In the genomic region with DNA sequence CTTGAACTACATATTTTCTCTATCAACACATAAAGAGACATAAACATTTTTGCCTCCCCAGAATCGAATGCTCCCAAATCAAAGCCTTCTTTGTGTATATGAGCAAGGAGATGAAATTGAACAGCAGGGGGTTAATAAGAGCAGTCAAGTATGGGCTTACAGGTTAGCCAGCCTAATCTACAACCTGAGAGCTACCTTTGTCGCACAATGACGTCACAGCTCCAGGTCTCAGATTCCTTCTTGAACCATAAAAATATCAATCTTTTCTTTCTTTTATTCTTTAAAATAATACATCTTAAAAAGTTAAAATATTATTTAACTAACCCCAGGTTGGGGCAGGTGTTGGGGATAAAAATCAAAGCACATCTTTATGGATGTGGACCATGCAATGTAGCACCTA, we compare ENCODE assay signal across 35 cellular contexts.
"Had no signal": no experiment of that assay in that cellular context is flagged by ENCODE, and none has a peak within 500 bp of the region (broad histone marks: within the 10 kb centered on the region; RNA-seq: fewer than 3 reads in every experiment).

No MANE protein-coding gene starts in this region.

- DNase-seq: activated B cell treated with CpG ODN at 0.5 μM for 24 hours; activated CD4-positive, alpha-beta memory T cell treated with anti-CD3 and anti-CD28 coated beads for 36 hours; activated CD4-positive, alpha-beta T cell treated with anti-CD3 and anti-CD28 coated beads for 4 hours; activated CD4-positive, alpha-beta T cell treated with anti-CD3 and anti-CD28 coated beads, Interleukin-2, amount 10 ng/mL, durations not matched to agents 24 days and 14 days; activated CD4-positive, alpha-beta T cell treated with anti-CD3 and anti-CD28 coated beads, Interleukin-2, amount 50 U/mL, for 1 hour; activated CD4-positive, alpha-beta T cell treated with anti-CD3 and anti-CD28 coated beads, Interleukin-2, amount 50 U/mL, for 4 hours; activated CD4-positive, CD25-positive, alpha-beta regulatory T cell treated with anti-CD3 and anti-CD28 coated beads, Interleukin-2, amount 50 U/mL, for 72 hours; activated CD8-positive, alpha-beta memory T cell treated with anti-CD3 and anti-CD28 coated beads, Interleukin-2, amount 50 U/mL, for 4 hours; activated CD8-positive, alpha-beta T cell treated with anti-CD3 and anti-CD28 coated beads for 36 hours; activated effector memory CD4-positive, alpha-beta T cell treated with anti-CD3 and anti-CD28 coated beads, Interleukin-2, amount 50 U/mL, for 16 hours; activated gamma-delta T cell treated with Interleukin-2 at 50 U/mL for 16 hours; activated naive CD4-positive, alpha-beta T cell; activated naive CD4-positive, alpha-beta T cell treated with anti-CD3 and anti-CD28 coated beads for 36 hours; activated naive CD4-positive, alpha-beta T cell treated with anti-CD3 and anti-CD28 coated beads, Interleukin-2, amount 50 U/mL, for 16 hours; activated naive CD8-positive, alpha-beta T cell treated with anti-CD3 and anti-CD28 coated beads for 36 hours; activated T-cell treated with anti-CD3 and anti-CD28 coated beads for 4 hours; activated T-cell treated with anti-CD3 and anti-CD28 coated beads, Interleukin-2, amount 50 U/mL, for 1 hour; activated T-cell treated with anti-CD3 and anti-CD28 coated beads, Interleukin-2, amount 50 U/mL, for 4 hours; activated T-cell treated with anti-CD3 and anti-CD28 coated beads, Interleukin-2, amount 50 U/mL, for 72 hours; adrenal gland; amniotic stem cell; aorta; body of pancreas; brain microvascular endothelial cell; central memory CD4-positive, alpha-beta T cell; T-helper 1 cell; T-helper 2 cell; T-helper 9 cell had no signal

- H3K4me1 ChIP-seq: adrenal gland, body of pancreas, breast epithelium had no signal

- H3K27ac ChIP-seq: adrenal gland, body of pancreas, brain microvascular endothelial cell, breast epithelium, VCaP had no signal

- H3K27ac Mint-ChIP-seq: activated B cell treated with CpG ODN at 0.5 μM for 24 hours; activated CD4-positive, alpha-beta memory T cell treated with anti-CD3 and anti-CD28 coated beads for 36 hours; activated CD4-positive, alpha-beta T cell treated with anti-CD3 and anti-CD28 coated beads, Interleukin-2, amount 10 ng/mL, durations not matched to agents 24 days and 14 days; activated CD8-positive, alpha-beta T cell treated with anti-CD3 and anti-CD28 coated beads for 36 hours; activated naive CD4-positive, alpha-beta T cell treated with anti-CD3 and anti-CD28 coated beads for 36 hours; activated naive CD4-positive, alpha-beta T cell treated with anti-CD3 and anti-CD28 coated beads, Interleukin-2, amount 50 U/mL, for 72 hours; activated naive CD8-positive, alpha-beta T cell treated with anti-CD3 and anti-CD28 coated beads for 36 hours; activated T-cell treated with anti-CD3 and anti-CD28 coated beads, Interleukin-2, amount 50 U/mL, for 72 hours; activated T-helper 1 cell treated with anti-CD3 and anti-CD28 coated beads, Interleukin-12 subunit alpha, Interleukin-12 subunit beta, Interleukin-2, Interleukin-4 antibody, amounts not matched to agents 30 ng/mL and 10 ng/mL and 1 ng/mL, durations not matched to agents 14 hours and 24 hours and 36 hours; activated T-helper 17 cell treated with anti-CD3 and anti-CD28 coated beads, Interleukin-2, amount 50 U/mL, for 72 hours; T-helper 1 cell treated with Interleukin-12 subunit alpha and Interleukin-12 subunit beta and Interleukin-4 antibody, amounts not matched to agents 30 μg/mL and 1 μg/mL, for 36 hours; T-helper 2 cell treated with Interferon-gamma antibody and Interleukin-4, amounts not matched to agents 5 μg/mL and 100 μg/mL, for 36 hours had no signal

- H3K9me3 ChIP-seq: adrenal gland, body of pancreas, breast epithelium had no signal

- H3K27me3 ChIP-seq: adrenal gland, body of pancreas, brain microvascular endothelial cell, breast epithelium had no signal

- H3K9me3 Mint-ChIP-seq: activated CD4-positive, alpha-beta T cell treated with anti-CD3 and anti-CD28 coated beads, Interleukin-2, amount 10 ng/mL, durations not matched to agents 24 days and 14 days had no signal

- H3K27me3 Mint-ChIP-seq: activated B cell treated with CpG ODN at 0.5 μM for 24 hours; activated CD4-positive, alpha-beta memory T cell treated with anti-CD3 and anti-CD28 coated beads for 36 hours; activated CD4-positive, alpha-beta T cell treated with anti-CD3 and anti-CD28 coated beads, Interleukin-2, amount 10 ng/mL, durations not matched to agents 24 days and 14 days; activated CD8-positive, alpha-beta T cell treated with anti-CD3 and anti-CD28 coated beads for 36 hours; activated naive CD8-positive, alpha-beta T cell treated with anti-CD3 and anti-CD28 coated beads for 36 hours; activated T-helper 17 cell treated with anti-CD3 and anti-CD28 coated beads, Interleukin-2, amount 50 U/mL, for 72 hours had no signal

- H3K4me3 Mint-ChIP-seq: activated B cell treated with CpG ODN at 0.5 μM for 24 hours; activated CD4-positive, alpha-beta memory T cell treated with anti-CD3 and anti-CD28 coated beads for 36 hours; activated CD4-positive, alpha-beta T cell treated with anti-CD3 and anti-CD28 coated beads, Interleukin-2, amount 10 ng/mL, durations not matched to agents 24 days and 14 days; activated CD8-positive, alpha-beta T cell treated with anti-CD3 and anti-CD28 coated beads for 36 hours; activated naive CD4-positive, alpha-beta T cell treated with anti-CD3 and anti-CD28 coated beads for 36 hours; activated naive CD8-positive, alpha-beta T cell treated with anti-CD3 and anti-CD28 coated beads for 36 hours; activated T-cell treated with anti-CD3 and anti-CD28 coated beads, Interleukin-2, amount 50 U/mL, for 4 hours; activated T-cell treated with anti-CD3 and anti-CD28 coated beads, Interleukin-2, amount 50 U/mL, for 72 hours; activated T-helper 1 cell treated with anti-CD3 and anti-CD28 coated beads, Interleukin-12 subunit alpha, Interleukin-12 subunit beta, Interleukin-2, Interleukin-4 antibody, amounts not matched to agents 30 ng/mL and 10 ng/mL and 1 ng/mL, durations not matched to agents 14 hours and 24 hours and 36 hours; activated T-helper 17 cell treated with anti-CD3 and anti-CD28 coated beads, Interleukin-2, amount 50 U/mL, for 72 hours; T-helper 1 cell treated with Interleukin-12 subunit alpha and Interleukin-12 subunit beta and Interleukin-4 antibody, amounts not matched to agents 30 μg/mL and 1 μg/mL, for 36 hours; T-helper 2 cell treated with Interferon-gamma antibody and Interleukin-4, amounts not matched to agents 5 μg/mL and 100 μg/mL, for 36 hours had no signal

- H3K4me1 Mint-ChIP-seq: activated B cell treated with CpG ODN at 0.5 μM for 24 hours; activated CD4-positive, alpha-beta T cell treated with anti-CD3 and anti-CD28 coated beads, Interleukin-2, amount 10 ng/mL, durations not matched to agents 24 days and 14 days; activated naive CD8-positive, alpha-beta T cell treated with anti-CD3 and anti-CD28 coated beads for 36 hours; activated T-helper 17 cell treated with anti-CD3 and anti-CD28 coated beads, Interleukin-2, amount 50 U/mL, for 72 hours had no signal

- H3K4me3 ChIP-seq: adrenal gland, body of pancreas, breast epithelium had no signal

- H3K36me3 ChIP-seq: adrenal gland, brain microvascular endothelial cell, breast epithelium had no signal

- H3K36me3 Mint-ChIP-seq: activated CD4-positive, alpha-beta memory T cell treated with anti-CD3 and anti-CD28 coated beads for 36 hours; activated naive CD8-positive, alpha-beta T cell treated with anti-CD3 and anti-CD28 coated beads for 36 hours had no signal
